In the genomic region with DNA sequence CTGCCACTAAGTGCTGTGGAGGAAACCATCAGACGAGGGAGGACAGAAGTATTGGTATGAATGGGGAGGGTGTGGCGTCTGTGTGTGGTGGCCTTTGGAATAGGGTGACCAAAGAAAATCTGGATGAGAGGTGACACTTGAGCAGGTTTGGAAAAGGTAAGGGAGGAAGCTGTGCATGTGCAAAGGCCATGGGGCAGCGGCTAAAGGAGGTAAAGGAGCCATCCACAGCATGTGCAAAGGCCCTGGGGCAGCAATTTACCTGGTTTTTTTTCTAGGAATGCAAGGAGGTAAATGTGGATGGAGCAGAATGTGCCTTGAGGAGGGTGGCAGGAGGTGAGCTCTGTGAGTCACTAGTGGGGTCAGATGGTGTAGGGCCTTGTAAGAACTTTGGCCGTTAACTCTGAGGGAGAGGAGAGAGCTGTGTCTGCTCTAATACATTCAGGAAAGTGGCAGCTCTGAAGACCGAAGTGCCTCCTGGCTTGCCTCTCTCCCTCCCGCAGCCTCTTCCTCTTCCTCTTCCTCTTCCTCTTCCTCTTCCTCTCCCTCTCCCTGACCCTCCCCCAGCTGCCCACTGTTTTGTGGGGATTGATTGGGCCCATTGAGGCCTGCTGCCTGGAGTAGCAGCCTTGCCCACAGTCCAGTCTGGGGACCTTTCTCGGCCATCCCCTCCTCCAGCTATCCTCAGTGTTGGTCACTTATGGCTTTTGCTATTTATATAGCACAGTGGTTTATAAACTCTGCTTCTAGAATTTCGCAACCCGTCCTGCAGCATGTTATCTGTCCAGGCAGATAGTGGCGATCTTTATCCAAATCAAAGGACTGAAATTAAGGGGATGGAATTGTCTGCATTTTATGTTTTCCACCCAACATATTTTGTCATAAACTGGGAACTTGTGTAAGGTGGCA, we compare ENCODE assay signal across 11 cellular contexts. TPM values are rescaled to one million over a fixed set of nuclear protein-coding genes. Genes with fewer than 3 reads are reported as not detected.
DNase-seq lines count a peak whose midpoint lies in the region; ATAC-seq and TF ChIP-seq lines count a peak whose summit lies in the region.
"Had no signal": no experiment of that assay in that cellular context is flagged by ENCODE, and none has a peak within 500 bp of the region (broad histone marks: within the 10 kb centered on the region; RNA-seq: fewer than 3 reads in every experiment).

No MANE protein-coding gene starts in this region.

- no peak for TF ChIP-seq CTCF in adrenal gland (IDR thresholded peaks at IDR 0.05)
- TF ChIP-seq CTCF in right lobe of liver (IDR thresholded peaks at IDR 0.05), result no peak

- no peaks in the 10 kb centered on the region for H3K9me3 ChIP-seq in adrenal gland (replicated peaks in 1 of 3)
- no peaks in the 10 kb centered on the region for H3K9me3 ChIP-seq in right lobe of liver
- H3K9me3 ChIP-seq: SJCRH30 had no signal

- ATAC-seq in right lobe of liver (peak; percentile 28 to 62 (median 40)), GM21447 (IDR thresholded peaks at IDR 0.05; ENCODE audit: unreplicated experiment) (no peak), HG02610 (IDR thresholded peaks at IDR 0.05; ENCODE audit: unreplicated experiment) (no peak), left cardiac atrium (no peak)
- ATAC-seq: esophagus mucosa had no signal

- intact Hi-C loops in adrenal gland (cut with DNase I), result no loop called here
- intact Hi-C loops in right lobe of liver (cut with DNase I), result no loop called here
- intact Hi-C loops in left cardiac atrium (cut with DNase I), result no loop called here

- peaks cover 21 to 93% of the 10 kb centered on the region in 2 donors for H3K4me1 ChIP-seq in adrenal gland (replicated peaks in 1 of 2)
- H3K4me1 ChIP-seq in right lobe of liver, result peaks cover 0 to 37% (median 18%) of the 10 kb centered on the region in 4 donors
- H3K4me1 ChIP-seq: SJCRH30 had no signal

- TF ChIP-seq EP300 in Ishikawa (IDR thresholded peaks at IDR 0.05; ENCODE audit: borderline replicate concordance), result no peak

- WGBS in adrenal gland, 4 donors, result 59 to 67% (median 66%) methylated on average over 10 of the region's 10 CpGs
- WGBS in right lobe of liver (ENCODE audit: insufficient coverage, low coverage, low lambda C conversion rate, missing lambda C conversion rate), result 48% methylated on average over 8 of the region's 10 CpGs

- peak in 1 of 2 donors; percentile 33 for TF ChIP-seq POLR2A in adrenal gland (IDR thresholded peaks at IDR 0.05)
- no peak for TF ChIP-seq POLR2A in right lobe of liver (IDR thresholded peaks at IDR 0.05)

- H3K36me3 ChIP-seq in adrenal gland (replicated peaks in 1 of 2) (no peaks in the 10 kb centered on the region), right lobe of liver (no peaks in the 10 kb centered on the region)
- H3K36me3 ChIP-seq: SJCRH30 had no signal

- no peak for TF ChIP-seq RAD21 in Ishikawa (IDR thresholded peaks at IDR 0.05; ENCODE audit: low read depth)

- DNase-seq in AML-193 (lab: John Stamatoyannopoulos, UW), result peak; percentile 59 to 81
- DNase-seq in adrenal gland, result peak in 2 of 7 donors; percentile 47 to 51
- DNase-seq in right lobe of liver, result no peak
- DNase-seq in left cardiac atrium, result no peak
- no peak for DNase-seq in cerebellum (ENCODE audit: low spot score)
- DNase-seq: activated CD4-positive, alpha-beta memory T cell treated with anti-CD3 and anti-CD28 coated beads for 36 hours; SJCRH30 had no signal

- H3K27ac ChIP-seq in adrenal gland (peak overlapping the region in 4 of 5 donors; percentile 20 to 83 (median 62)), right lobe of liver (no peak overlapping the region)
- H3K27ac ChIP-seq: SJCRH30 had no signal

- H3K4me3 ChIP-seq in adrenal gland (no peak overlapping the region), right lobe of liver (no peak overlapping the region)
- H3K4me3 ChIP-seq: SJCRH30 had no signal

- H3K27me3 ChIP-seq in adrenal gland (no peaks in the 10 kb centered on the region), right lobe of liver (no peaks in the 10 kb centered on the region)
- H3K27me3 ChIP-seq: SJCRH30 had no signal

TF ChIP-seq in Ishikawa, 13 proteins besides CTCF, POLR2A, EP300 and RAD21:
- TF ChIP-seq NFIC (IDR thresholded peaks at IDR 0.05), result no peak
- TF ChIP-seq TAF1 (IDR thresholded peaks at IDR 0.05; ENCODE audit: low read depth), result no peak
- peak; percentile 35; the same call in 1 of the 2 replicates for TF ChIP-seq CEBPB (IDR thresholded peaks at IDR 0.05)

RNA-seq across cellular contexts. Expression of a gene that starts 38.7 kb away (rescaled TPM):
- total RNA-seq in adrenal gland, result 10 to 100 TPM; 34.3 to 87.9 (median 54.9) TPM
- 10 to 100 TPM; 10.9 to 49.0 (median 17.4) TPM for polyA plus RNA-seq in adrenal gland
- 10 to 100 TPM; 12.2 to 23.0 (median 16.5) TPM for total RNA-seq in right lobe of liver
- total RNA-seq in left cardiac atrium, result 10 to 100 TPM; 18.1 to 34.9 TPM
- 44.4 TPM for total RNA-seq in cerebellum

Comparison
In these comparisons a context has a peak if more than half of its experiments do, and no peak if none do; other contexts are left out.
1. DNase-seq: peak in AML-193 (2 of 2); none in right lobe of liver (0 of 3), left cardiac atrium (single experiment) and cerebellum (single experiment).
2. H3K27ac ChIP-seq: peak in adrenal gland (4 of 5); none in right lobe of liver (0 of 3).
3. ATAC-seq: peak in right lobe of liver (4 of 4); none in GM21447 (single experiment), HG02610 (single experiment) and left cardiac atrium (0 of 2).